25 cellular contexts compared by ENCODE assay signal in genomic region chr10:51772387-51772786, GRCh38.
"Had no signal": no experiment of that assay in that cellular context is flagged by ENCODE, and none has a peak within 500 bp of the region (broad histone marks: within the 10 kb centered on the region; RNA-seq: fewer than 3 reads in every experiment).

No MANE protein-coding gene starts in this region.

- H3K9me3 Mint-ChIP-seq: natural killer cell had no signal

- H3K36me3 ChIP-seq: esophagus muscularis mucosa, heart right ventricle, lower lobe of right lung, ovary, right lobe of liver, suprapubic skin had no signal

- H3K27ac Mint-ChIP-seq: immature natural killer cell; natural killer cell; stimulated activated naive CD8-positive, alpha-beta T cell treated with anti-CD3 and anti-CD28 coated beads, Interleukin-15, amount 100 ng/mL, for 72 hours had no signal

- H3K27me3 ChIP-seq: dorsolateral prefrontal cortex, esophagus muscularis mucosa, foreskin keratinocyte, heart right ventricle, ovary, suprapubic skin had no signal

- DNase-seq: dorsolateral prefrontal cortex; effector CD4-positive, alpha-beta T cell; foreskin keratinocyte; glutamatergic neuron; heart right ventricle; hypothalamus; immature natural killer cell; islet precursor cell; left ventricle myocardium superior; lower lobe of right lung; natural killer cell; occipital lobe; ovary; retina; right lobe of liver; stimulated activated CD4-positive, alpha-beta T cell treated with anti-CD3 and anti-CD28 coated beads, Interleukin-12 subunit alpha, Interleukin-12 subunit beta, amount 100 ng/mL, for 4 hours; stimulated activated CD4-positive, alpha-beta T cell treated with anti-CD3 and anti-CD28 coated beads, Interleukin-1b, Interleukin-23, amount 100 ng/mL, for 48 hours; stimulated activated CD4-positive, alpha-beta T cell treated with anti-CD3 and anti-CD28 coated beads, Interleukin-4, amount 100 ng/mL, for 1 hour; stimulated activated CD8-positive, alpha-beta memory T cell treated with anti-CD3 and anti-CD28 coated beads, Interleukin-4, amount 100 ng/mL, for 48 hours; stimulated activated naive CD4-positive, alpha-beta T cell; stimulated activated naive CD8-positive, alpha-beta T cell treated with anti-CD3 and anti-CD28 coated beads, Interleukin-15, amount 100 ng/mL, for 72 hours; trophoblast cell had no signal

- H3K4me1 Mint-ChIP-seq: immature natural killer cell; natural killer cell; stimulated activated naive CD8-positive, alpha-beta T cell treated with anti-CD3 and anti-CD28 coated beads, Interleukin-15, amount 100 ng/mL, for 72 hours had no signal

- H3K4me3 ChIP-seq: dorsolateral prefrontal cortex, esophagus muscularis mucosa, heart right ventricle, lower lobe of right lung, ovary, right lobe of liver, smooth muscle cell, suprapubic skin had no signal

- H3K36me3 Mint-ChIP-seq: immature natural killer cell had no signal

- H3K4me3 Mint-ChIP-seq: immature natural killer cell; natural killer cell; stimulated activated naive CD8-positive, alpha-beta T cell treated with anti-CD3 and anti-CD28 coated beads, Interleukin-15, amount 100 ng/mL, for 72 hours had no signal

- ATAC-seq: foreskin keratinocyte; heart right ventricle; left ventricle myocardium superior; lower lobe of right lung; natural killer cell; right lobe of liver; stimulated activated naive CD8-positive, alpha-beta T cell treated with anti-CD3 and anti-CD28 coated beads, Interleukin-15, amount 100 ng/mL, for 72 hours had no signal

- H3K9me3 ChIP-seq: esophagus muscularis mucosa, heart right ventricle, lower lobe of right lung, ovary, right lobe of liver, suprapubic skin had no signal
